In the genomic region with DNA sequence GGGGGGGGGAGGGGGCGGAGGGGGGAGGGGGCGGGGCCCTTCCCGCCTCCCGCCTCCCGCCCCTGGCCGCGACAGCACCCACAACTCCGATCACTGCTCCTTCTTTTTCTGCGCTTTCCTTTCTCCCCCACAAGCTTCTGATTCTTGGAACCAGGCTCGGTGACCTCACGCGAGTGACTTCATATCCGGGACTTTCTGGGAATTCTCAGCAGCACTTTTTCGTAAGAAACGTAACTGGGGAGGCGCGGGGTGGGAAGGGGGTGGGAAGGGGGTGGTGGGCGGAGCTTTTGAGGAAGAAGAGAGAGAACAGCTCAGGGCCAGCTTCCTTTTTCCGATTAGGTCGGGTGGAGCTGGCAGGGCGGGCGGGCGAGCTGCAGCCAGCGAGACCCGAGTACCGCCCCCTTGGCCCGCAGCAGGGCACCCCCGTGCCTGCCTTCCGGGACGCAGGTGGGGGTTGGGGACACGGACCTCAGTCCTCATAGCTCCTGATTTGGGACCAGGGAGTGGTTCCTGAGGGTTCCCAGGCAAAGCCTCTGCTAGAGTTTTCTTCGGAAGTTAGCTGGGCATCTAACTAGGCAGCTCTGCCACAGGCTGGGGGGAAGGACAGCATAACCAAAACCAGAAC, we compare ENCODE assay signal across 1 cellular context.
A peak's percentile ranks its signal among the peaks of the same experiment; 100 is the strongest.
TF ChIP-seq lines count a peak whose summit lies in the region.

No MANE protein-coding gene starts in this region.

TF ChIP-seq in K562, 482 proteins besides CTCF, POLR2A, EP300 and RAD21 (continued from another document):
- TF ChIP-seq, protein P1, sequence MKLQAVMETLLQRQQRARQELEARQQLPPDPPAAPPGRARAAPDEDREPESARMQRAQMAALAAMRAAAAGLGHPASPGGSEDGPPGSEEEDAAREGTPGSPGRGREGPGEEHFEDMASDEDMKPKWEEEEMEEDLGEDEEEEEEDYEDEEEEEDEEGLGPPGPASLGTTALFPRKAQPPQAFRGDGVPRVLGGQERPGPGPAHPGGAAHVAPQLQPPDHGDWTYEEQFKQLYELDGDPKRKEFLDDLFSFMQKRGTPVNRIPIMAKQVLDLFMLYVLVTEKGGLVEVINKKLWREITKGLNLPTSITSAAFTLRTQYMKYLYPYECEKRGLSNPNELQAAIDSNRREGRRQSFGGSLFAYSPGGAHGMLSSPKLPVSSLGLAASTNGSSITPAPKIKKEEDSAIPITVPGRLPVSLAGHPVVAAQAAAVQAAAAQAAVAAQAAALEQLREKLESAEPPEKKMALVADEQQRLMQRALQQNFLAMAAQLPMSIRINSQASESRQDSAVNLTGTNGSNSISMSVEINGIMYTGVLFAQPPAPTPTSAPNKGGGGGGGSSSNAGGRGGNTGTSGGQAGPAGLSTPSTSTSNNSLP (IDR thresholded peaks at IDR 0.05; ENCODE audit: borderline replicate concordance, low read depth, low read length), result 0 out of 2 replicates have a peak, but pooled peaks have one; percentile 12
- TF ChIP-seq SIRT6 (IDR thresholded peaks at IDR 0.05; ENCODE audit: low read depth, low read length) (no peak), ZNF133 (CRISPR knock-in tag; IDR thresholded peaks at IDR 0.05) (no peak), SRF (CRISPR knock-in tag; IDR thresholded peaks at IDR 0.05) (0 out of 4 replicates have a peak, but pooled peaks of 1 of the 2 experiments have one; percentile 38), POLR2G (IDR thresholded peaks at IDR 0.05; ENCODE audit: low read depth, low read length) (peak; percentile 92), GTF2E2 (tag; IDR thresholded peaks at IDR 0.05) (peak; percentile 53; the same call in 1 of the 2 replicates), HNRNPL (IDR thresholded peaks at IDR 0.05; ENCODE audit: low read depth, low read length) (peak; percentile 62; the same call in 1 of the 2 replicates), ETV1 (tag; conservative IDR thresholded peaks at IDR 0.05; ENCODE audit: low read depth) (peak; percentile 68; the same call in 1 of the 2 replicates), E2F3 (CRISPR knock-in tag; IDR thresholded peaks at IDR 0.05) (no peak), RB1 (IDR thresholded peaks at IDR 0.05; ENCODE audit: low read depth) (peak; percentile 84), BRD4 (IDR thresholded peaks at IDR 0.05) (0 out of 2 replicates have a peak, but pooled peaks have one; percentile 62), EGR1 (conservative IDR thresholded peaks at IDR 0.05) (peak; percentile 64), HMGN3 (IDR thresholded peaks at IDR 0.05; ENCODE audit: borderline replicate concordance, extremely low read depth, insufficient read length, low read depth, low read length) (peak; percentile 70), IRF2 (CRISPR knock-in tag; IDR thresholded peaks at IDR 0.05) (no peak), NR2C1 (IDR thresholded peaks at IDR 0.05) (no peak), NR2C1 (tag; IDR thresholded peaks at IDR 0.05) (0 out of 2 replicates have a peak, but pooled peaks have one; percentile 51), ZNF589 (CRISPR knock-in tag; IDR thresholded peaks at IDR 0.05; ENCODE audit: low read depth) (peak; percentile 29), DMBX1 (CRISPR knock-in tag; IDR thresholded peaks at IDR 0.05; ENCODE audit: borderline replicate concordance) (peak; percentile 53; the same call in 1 of the 2 replicates), TARDBP (IDR thresholded peaks at IDR 0.05) (no peak), NR4A1 (CRISPR knock-in tag; IDR thresholded peaks at IDR 0.05) (0 out of 2 replicates have a peak, but pooled peaks have one; percentile 29), NR4A1 (tag; IDR thresholded peaks at IDR 0.05) (no peak), JUND (IDR thresholded peaks at IDR 0.05; ENCODE audit: borderline replicate concordance, low read depth, low read length) (peak; percentile 98), JUND (tag; IDR thresholded peaks at IDR 0.05; ENCODE audit: borderline replicate concordance, low read depth, low read length) (peak; percentile 87; the same call in 1 of the 3 replicates), TBL1XR1 (IDR thresholded peaks at IDR 0.05; ENCODE audit: low read length in 2 of 2) (peak in 1 of 2 experiments; percentile 90; a peak in 2 of 4 replicates), HDAC2 (IDR thresholded peaks at IDR 0.05) (no peak)
- TF ChIP-seq, protein P2, sequence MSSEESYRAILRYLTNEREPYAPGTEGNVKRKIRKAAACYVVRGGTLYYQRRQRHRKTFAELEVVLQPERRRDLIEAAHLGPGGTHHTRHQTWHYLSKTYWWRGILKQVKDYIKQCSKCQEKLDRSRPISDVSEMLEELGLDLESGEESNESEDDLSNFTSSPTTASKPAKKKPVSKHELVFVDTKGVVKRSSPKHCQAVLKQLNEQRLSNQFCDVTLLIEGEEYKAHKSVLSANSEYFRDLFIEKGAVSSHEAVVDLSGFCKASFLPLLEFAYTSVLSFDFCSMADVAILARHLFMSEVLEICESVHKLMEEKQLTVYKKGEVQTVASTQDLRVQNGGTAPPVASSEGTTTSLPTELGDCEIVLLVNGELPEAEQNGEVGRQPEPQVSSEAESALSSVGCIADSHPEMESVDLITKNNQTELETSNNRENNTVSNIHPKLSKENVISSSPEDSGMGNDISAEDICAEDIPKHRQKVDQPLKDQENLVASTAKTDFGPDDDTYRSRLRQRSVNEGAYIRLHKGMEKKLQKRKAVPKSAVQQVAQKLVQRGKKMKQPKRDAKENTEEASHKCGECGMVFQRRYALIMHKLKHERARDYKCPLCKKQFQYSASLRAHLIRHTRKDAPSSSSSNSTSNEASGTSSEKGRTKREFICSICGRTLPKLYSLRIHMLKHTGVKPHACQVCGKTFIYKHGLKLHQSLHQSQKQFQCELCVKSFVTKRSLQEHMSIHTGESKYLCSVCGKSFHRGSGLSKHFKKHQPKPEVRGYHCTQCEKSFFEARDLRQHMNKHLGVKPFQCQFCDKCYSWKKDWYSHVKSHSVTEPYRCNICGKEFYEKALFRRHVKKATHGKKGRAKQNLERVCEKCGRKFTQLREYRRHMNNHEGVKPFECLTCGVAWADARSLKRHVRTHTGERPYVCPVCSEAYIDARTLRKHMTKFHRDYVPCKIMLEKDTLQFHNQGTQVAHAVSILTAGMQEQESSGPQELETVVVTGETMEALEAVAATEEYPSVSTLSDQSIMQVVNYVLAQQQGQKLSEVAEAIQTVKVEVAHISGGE (CRISPR knock-in tag; IDR thresholded peaks at IDR 0.05), result peak in 1 of 3 experiments; percentile 58; a peak in 1 of 6 replicates
- TF ChIP-seq, protein P3, sequence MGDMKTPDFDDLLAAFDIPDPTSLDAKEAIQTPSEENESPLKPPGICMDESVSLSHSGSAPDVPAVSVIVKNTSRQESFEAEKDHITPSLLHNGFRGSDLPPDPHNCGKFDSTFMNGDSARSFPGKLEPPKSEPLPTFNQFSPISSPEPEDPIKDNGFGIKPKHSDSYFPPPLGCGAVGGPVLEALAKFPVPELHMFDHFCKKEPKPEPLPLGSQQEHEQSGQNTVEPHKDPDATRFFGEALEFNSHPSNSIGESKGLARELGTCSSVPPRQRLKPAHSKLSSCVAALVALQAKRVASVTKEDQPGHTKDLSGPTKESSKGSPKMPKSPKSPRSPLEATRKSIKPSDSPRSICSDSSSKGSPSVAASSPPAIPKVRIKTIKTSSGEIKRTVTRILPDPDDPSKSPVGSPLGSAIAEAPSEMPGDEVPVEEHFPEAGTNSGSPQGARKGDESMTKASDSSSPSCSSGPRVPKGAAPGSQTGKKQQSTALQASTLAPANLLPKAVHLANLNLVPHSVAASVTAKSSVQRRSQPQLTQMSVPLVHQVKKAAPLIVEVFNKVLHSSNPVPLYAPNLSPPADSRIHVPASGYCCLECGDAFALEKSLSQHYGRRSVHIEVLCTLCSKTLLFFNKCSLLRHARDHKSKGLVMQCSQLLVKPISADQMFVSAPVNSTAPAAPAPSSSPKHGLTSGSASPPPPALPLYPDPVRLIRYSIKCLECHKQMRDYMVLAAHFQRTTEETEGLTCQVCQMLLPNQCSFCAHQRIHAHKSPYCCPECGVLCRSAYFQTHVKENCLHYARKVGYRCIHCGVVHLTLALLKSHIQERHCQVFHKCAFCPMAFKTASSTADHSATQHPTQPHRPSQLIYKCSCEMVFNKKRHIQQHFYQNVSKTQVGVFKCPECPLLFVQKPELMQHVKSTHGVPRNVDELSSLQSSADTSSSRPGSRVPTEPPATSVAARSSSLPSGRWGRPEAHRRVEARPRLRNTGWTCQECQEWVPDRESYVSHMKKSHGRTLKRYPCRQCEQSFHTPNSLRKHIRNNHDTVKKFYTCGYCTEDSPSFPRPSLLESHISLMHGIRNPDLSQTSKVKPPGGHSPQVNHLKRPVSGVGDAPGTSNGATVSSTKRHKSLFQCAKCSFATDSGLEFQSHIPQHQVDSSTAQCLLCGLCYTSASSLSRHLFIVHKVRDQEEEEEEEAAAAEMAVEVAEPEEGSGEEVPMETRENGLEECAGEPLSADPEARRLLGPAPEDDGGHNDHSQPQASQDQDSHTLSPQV (IDR thresholded peaks at IDR 0.05), result peak; percentile 43; the same call in 1 of the 2 replicates
- TF ChIP-seq, protein P4, sequence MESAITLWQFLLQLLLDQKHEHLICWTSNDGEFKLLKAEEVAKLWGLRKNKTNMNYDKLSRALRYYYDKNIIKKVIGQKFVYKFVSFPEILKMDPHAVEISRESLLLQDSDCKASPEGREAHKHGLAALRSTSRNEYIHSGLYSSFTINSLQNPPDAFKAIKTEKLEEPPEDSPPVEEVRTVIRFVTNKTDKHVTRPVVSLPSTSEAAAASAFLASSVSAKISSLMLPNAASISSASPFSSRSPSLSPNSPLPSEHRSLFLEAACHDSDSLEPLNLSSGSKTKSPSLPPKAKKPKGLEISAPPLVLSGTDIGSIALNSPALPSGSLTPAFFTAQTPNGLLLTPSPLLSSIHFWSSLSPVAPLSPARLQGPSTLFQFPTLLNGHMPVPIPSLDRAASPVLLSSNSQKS (CRISPR knock-in tag; IDR thresholded peaks at IDR 0.05), result no peak
- TF ChIP-seq, protein P5, sequence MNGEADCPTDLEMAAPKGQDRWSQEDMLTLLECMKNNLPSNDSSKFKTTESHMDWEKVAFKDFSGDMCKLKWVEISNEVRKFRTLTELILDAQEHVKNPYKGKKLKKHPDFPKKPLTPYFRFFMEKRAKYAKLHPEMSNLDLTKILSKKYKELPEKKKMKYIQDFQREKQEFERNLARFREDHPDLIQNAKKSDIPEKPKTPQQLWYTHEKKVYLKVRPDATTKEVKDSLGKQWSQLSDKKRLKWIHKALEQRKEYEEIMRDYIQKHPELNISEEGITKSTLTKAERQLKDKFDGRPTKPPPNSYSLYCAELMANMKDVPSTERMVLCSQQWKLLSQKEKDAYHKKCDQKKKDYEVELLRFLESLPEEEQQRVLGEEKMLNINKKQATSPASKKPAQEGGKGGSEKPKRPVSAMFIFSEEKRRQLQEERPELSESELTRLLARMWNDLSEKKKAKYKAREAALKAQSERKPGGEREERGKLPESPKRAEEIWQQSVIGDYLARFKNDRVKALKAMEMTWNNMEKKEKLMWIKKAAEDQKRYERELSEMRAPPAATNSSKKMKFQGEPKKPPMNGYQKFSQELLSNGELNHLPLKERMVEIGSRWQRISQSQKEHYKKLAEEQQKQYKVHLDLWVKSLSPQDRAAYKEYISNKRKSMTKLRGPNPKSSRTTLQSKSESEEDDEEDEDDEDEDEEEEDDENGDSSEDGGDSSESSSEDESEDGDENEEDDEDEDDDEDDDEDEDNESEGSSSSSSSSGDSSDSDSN (IDR thresholded peaks at IDR 0.05; ENCODE audit: borderline replicate concordance in 1 of 2, low read depth in 2 of 2, low read length in 2 of 2), result 0 out of 4 replicates have a peak, but pooled peaks of 1 of the 2 experiments have one; percentile 14
- TF ChIP-seq, protein P6, sequence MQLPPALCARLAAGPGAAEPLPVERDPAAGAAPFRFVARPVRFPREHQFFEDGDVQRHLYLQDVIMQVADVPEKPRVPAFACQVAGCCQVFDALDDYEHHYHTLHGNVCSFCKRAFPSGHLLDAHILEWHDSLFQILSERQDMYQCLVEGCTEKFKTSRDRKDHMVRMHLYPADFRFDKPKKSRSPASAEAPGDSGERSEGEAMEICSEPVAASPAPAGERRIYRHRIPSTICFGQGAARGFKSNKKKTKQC (CRISPR knock-in tag; IDR thresholded peaks at IDR 0.05), result 0 out of 2 replicates have a peak, but pooled peaks have one; percentile 56
- TF ChIP-seq, protein P7, sequence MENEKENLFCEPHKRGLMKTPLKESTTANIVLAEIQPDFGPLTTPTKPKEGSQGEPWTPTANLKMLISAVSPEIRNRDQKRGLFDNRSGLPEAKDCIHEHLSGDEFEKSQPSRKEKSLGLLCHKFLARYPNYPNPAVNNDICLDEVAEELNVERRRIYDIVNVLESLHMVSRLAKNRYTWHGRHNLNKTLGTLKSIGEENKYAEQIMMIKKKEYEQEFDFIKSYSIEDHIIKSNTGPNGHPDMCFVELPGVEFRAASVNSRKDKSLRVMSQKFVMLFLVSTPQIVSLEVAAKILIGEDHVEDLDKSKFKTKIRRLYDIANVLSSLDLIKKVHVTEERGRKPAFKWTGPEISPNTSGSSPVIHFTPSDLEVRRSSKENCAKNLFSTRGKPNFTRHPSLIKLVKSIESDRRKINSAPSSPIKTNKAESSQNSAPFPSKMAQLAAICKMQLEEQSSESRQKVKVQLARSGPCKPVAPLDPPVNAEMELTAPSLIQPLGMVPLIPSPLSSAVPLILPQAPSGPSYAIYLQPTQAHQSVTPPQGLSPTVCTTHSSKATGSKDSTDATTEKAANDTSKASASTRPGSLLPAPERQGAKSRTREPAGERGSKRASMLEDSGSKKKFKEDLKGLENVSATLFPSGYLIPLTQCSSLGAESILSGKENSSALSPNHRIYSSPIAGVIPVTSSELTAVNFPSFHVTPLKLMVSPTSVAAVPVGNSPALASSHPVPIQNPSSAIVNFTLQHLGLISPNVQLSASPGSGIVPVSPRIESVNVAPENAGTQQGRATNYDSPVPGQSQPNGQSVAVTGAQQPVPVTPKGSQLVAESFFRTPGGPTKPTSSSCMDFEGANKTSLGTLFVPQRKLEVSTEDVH (IDR thresholded peaks at IDR 0.05; ENCODE audit: low read depth, partially characterized antibody), result no peak
